ENCODE assay signal across 8 cellular contexts in the genomic region with DNA sequence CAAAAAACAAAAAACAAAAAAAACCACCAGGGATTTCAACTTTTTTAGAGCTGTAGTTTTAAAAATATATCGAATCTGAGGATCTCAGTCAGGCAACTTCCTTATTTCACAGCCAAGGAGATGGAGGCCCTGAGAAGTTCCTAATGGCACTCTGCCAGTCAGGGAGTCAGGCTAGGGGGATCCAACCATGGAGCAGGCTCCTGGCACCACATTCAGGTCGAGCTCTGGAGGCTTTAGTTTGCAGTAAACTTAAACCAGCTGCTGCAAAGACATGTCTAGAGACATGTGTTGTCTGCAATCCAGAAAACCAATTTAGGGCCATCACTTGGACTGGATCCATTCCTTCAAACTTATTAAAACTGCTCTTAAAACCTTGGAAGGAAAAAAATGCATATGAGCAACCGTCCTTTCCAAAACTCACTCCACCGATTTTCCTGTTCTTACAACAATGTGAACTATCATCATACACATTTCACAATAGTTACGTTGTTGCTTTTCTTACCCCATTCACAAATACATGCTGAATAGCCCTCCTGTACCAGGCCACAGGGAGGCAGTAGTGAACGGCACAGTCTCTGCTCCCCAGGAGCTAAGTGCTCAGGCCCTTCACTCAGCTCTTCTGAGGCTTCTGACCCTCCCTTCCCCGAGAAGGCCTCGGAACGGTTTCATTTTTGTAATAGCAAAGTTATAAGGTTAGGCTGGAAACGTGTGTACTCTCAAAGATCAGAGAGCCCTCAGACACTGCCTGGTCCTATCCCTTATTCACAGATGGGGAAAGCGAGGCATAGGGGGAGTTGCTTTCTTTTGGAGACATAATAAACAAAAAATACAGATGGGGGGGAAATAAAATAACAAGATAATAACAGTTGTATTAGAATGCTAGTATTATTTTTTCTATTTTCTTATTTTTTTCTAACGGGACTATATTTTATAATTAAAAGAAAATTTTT. TPM values are rescaled to one million over a fixed set of nuclear protein-coding genes. Genes with fewer than 3 reads are reported as not detected.
DNase-seq lines count a peak whose midpoint lies in the region; ATAC-seq and TF ChIP-seq lines count a peak whose summit lies in the region.

No MANE protein-coding gene starts in this region.

- peak overlapping the region; percentile 9 for H3K4me3 Mint-ChIP-seq in MCF 10A (ENCODE audit: unreplicated experiment)

- H3K27me3 ChIP-seq in tibial artery: no peaks in the 10 kb centered on the region

- H3K9me3 Mint-ChIP-seq in MCF 10A (ENCODE audit: unreplicated experiment): no peaks in the 10 kb centered on the region

- peak; percentile 47 for TF ChIP-seq CTCF in GM20000 (IDR thresholded peaks at IDR 0.05; ENCODE audit: extremely low read depth, missing control alignments)
- TF ChIP-seq CTCF in MCF 10A (IDR thresholded peaks at IDR 0.05; ENCODE audit: unreplicated experiment): peak; percentile 33
- TF ChIP-seq CTCF in tibial artery (IDR thresholded peaks at IDR 0.05): no peak

- POLR2A ChIA-PET in MCF 10A (lab: Yijun Ruan, JAX): interaction anchor here (0.6 to 1.6 kb wide), 4 partner anchors 13 to 30 kb away, joined by 3 to 4 read pairs (median 3); no protein-coding TSS in a partner anchor

- H3K4me1 Mint-ChIP-seq in MCF 10A (ENCODE audit: insufficient read depth, unreplicated experiment): peaks cover 17% of the 10 kb centered on the region

- no peaks in the 10 kb centered on the region for H3K9me3 ChIP-seq in tibial artery

- CTCF ChIA-PET in MCF 10A (lab: Yijun Ruan, JAX): interaction anchor here (0.6 to 12.8 kb wide), 17 partner anchors 10 to 1074 kb away, joined by 3 to 134 read pairs (median 4); no protein-coding TSS in a partner anchor

- no peak overlapping the region for H3K4me3 ChIP-seq in tibial artery

- peak; percentile 83 for DNase-seq in AG08395 (ENCODE audit: low spot score)
- peak; percentile 42 for DNase-seq in GM20000 (ENCODE audit: low spot score)
- DNase-seq in SHP77 (lab: John Stamatoyannopoulos, UW): peak; percentile 8 to 11
- DNase-seq in MCF 10A (ENCODE audit: unreplicated experiment): peak; percentile 86
- no peak for DNase-seq in left lobe of liver (ENCODE audit: low spot score)
- DNase-seq in tibial artery: peak; percentile 55 to 76
- no peak for DNase-seq in NCI-H774 (lab: John Stamatoyannopoulos, UW)

- peak overlapping the region; percentile 70 for H3K27ac Mint-ChIP-seq in MCF 10A (ENCODE audit: low read depth, unreplicated experiment)

- H3K27me3 Mint-ChIP-seq in MCF 10A (ENCODE audit: insufficient read depth, unreplicated experiment): no peaks in the 10 kb centered on the region

- intact Hi-C loops in MCF 10A (cut with micrococcal nuclease): loop anchor here (10.0 kb wide), 1 partner anchor 605 kb away; no protein-coding TSS in a partner anchor
- intact Hi-C loops in tibial artery (cut with DNase I; ENCODE audit: low total_unique reads): no loop called here

- ATAC-seq in left lobe of liver (peak; percentile 81), GM18873 (IDR thresholded peaks at IDR 0.05; ENCODE audit: low FRiP score, unreplicated experiment) (no peak)

- peaks cover 49% of the 10 kb centered on the region for H3K36me3 Mint-ChIP-seq in MCF 10A (ENCODE audit: insufficient read depth, unreplicated experiment)

- H3K27ac ChIP-seq in tibial artery: no peak overlapping the region

- BruUV-seq in MCF 10A (replicated peaks; lab: Mats Ljungman, UMichigan): no TSS peak

- H3K36me3 ChIP-seq in tibial artery: peaks cover 6 to 67% (median 26%) of the 10 kb centered on the region in 3 donors

- H3K4me1 ChIP-seq in tibial artery: no peaks in the 10 kb centered on the region

RNA-seq across cellular contexts. Expression of a gene that starts 20.1 kb away (rescaled TPM):
- total RNA-seq in MCF 10A (2022) (40.1 and 42.7 TPM in 2 replicates), left lobe of liver (11.8 TPM)

RNA-seq across cellular contexts. Expression of a gene that starts 50.9 kb away (rescaled TPM):
- total RNA-seq in MCF 10A (2022) (9.6 and 9.8 TPM in 2 replicates), left lobe of liver (4.6 TPM)

Comparison
In these comparisons a context has a peak if more than half of its experiments do, and no peak if none do; other contexts are left out.
1. DNase-seq: peak in AG08395 (single experiment), GM20000 (single experiment), SHP77 (2 of 2), MCF 10A (single experiment) and tibial artery (2 of 2); none in left lobe of liver (single experiment) and NCI-H774 (single experiment).
2. CTCF ChIP-seq: peak in GM20000 (single experiment) and MCF 10A (single experiment); none in tibial artery (0 of 2).